In genomic region chrX:123450217-123450616, GRCh38 we compare ENCODE assay signal across 12 cellular contexts.
A peak's percentile ranks its signal among the peaks of the same experiment; 100 is the strongest.
DNase-seq lines count a peak whose midpoint lies in the region; ATAC-seq and TF ChIP-seq lines count a peak whose summit lies in the region.
"Had no signal": no experiment of that assay in that cellular context is flagged by ENCODE, and none has a peak within 500 bp of the region (broad histone marks: within the 10 kb centered on the region; RNA-seq: fewer than 3 reads in every experiment).

No MANE protein-coding gene starts in this region.

- no peak overlapping the region for H3K14ac ChIP-seq in neuronal stem cell (ENCODE audit: low read length)

- peaks cover 0 to 3% of the 10 kb centered on the region in 2 donors for H3K27me3 Mint-ChIP-seq in effector memory CD8-positive, alpha-beta T cell
- H3K27me3 Mint-ChIP-seq: CD4-positive, CD25-positive, alpha-beta regulatory T cell had no signal

- peak; percentile 1 for DNase-seq in NCI-H2107 treated with DMSO at 0.1 percent for 48 hours (lab: John Stamatoyannopoulos, UW; ENCODE audit: unreplicated experiment)
- no peak for DNase-seq in NCI-H2107 (lab: John Stamatoyannopoulos, UW)
- DNase-seq in cerebellar cortex (ENCODE audit: low spot score), result peak; percentile 6
- DNase-seq in neuronal stem cell (ENCODE audit: low spot score), result peak; percentile 0
- DNase-seq in LoVo (ENCODE audit: low spot score), result no peak
- DNase-seq in effector memory CD8-positive, alpha-beta T cell, result no peak
- no peak for DNase-seq in ecto neural progenitor cell (ENCODE audit: low spot score)
- DNase-seq: MV-4-11 had no signal

- H2BK5ac ChIP-seq in neuronal stem cell (ENCODE audit: low read length), result no peak overlapping the region

- H3K36me3 Mint-ChIP-seq in effector memory CD8-positive, alpha-beta T cell (ENCODE audit: insufficient read depth), result no peaks in the 10 kb centered on the region
- H3K36me3 Mint-ChIP-seq: CD4-positive, CD25-positive, alpha-beta regulatory T cell had no signal

- no peak overlapping the region for H3K27ac ChIP-seq in neuronal stem cell (replicated peaks; ENCODE audit: low read length)
- H3K27ac ChIP-seq: epithelial cell of prostate, thoracic aorta had no signal

- H3K27me3 ChIP-seq in neuronal stem cell (ENCODE audit: control insufficient read depth in 3 of 3, insufficient read depth in 3 of 3, low read depth in 1 of 3, low read length in 3 of 3), result no peaks in the 10 kb centered on the region

- H2BK120ac ChIP-seq in neuronal stem cell (ENCODE audit: low read depth, low read length), result no peak overlapping the region

- no peak overlapping the region for H3K23ac ChIP-seq in neuronal stem cell (ENCODE audit: low read depth, low read length, poor library complexity)

- H3K4ac ChIP-seq in neuronal stem cell (ENCODE audit: low read length), result no peak overlapping the region

- TF ChIP-seq EP300 in Ishikawa (IDR thresholded peaks at IDR 0.05; ENCODE audit: borderline replicate concordance), result no peak

- TF ChIP-seq RAD21 in Ishikawa (IDR thresholded peaks at IDR 0.05; ENCODE audit: low read depth), result peak; percentile 61

- H2BK15ac ChIP-seq in neuronal stem cell (ENCODE audit: low read length), result no peak overlapping the region

- H3K9ac ChIP-seq in neuronal stem cell (ENCODE audit: low read depth, low read length, poor library complexity), result no peak overlapping the region

- no peak overlapping the region for H2AK5ac ChIP-seq in neuronal stem cell (ENCODE audit: low read depth, low read length)

- H3K27ac Mint-ChIP-seq in effector memory CD8-positive, alpha-beta T cell, result no peak overlapping the region
- H3K27ac Mint-ChIP-seq: CD4-positive, CD25-positive, alpha-beta regulatory T cell had no signal

- H2AFZ ChIP-seq in neuronal stem cell (ENCODE audit: low read length), result no peak overlapping the region

- H3K4me1 Mint-ChIP-seq in effector memory CD8-positive, alpha-beta T cell (ENCODE audit: low read depth in 2 of 2), result no peaks in the 10 kb centered on the region
- H3K4me1 Mint-ChIP-seq: CD4-positive, CD25-positive, alpha-beta regulatory T cell had no signal

- ATAC-seq in effector memory CD8-positive, alpha-beta T cell (replicated peaks), result no peak

- no peak overlapping the region for H3K18ac ChIP-seq in neuronal stem cell (ENCODE audit: low read length)

- WGBS in neuronal stem cell (ENCODE audit: extremely low coverage in 2 of 2, insufficient read length in 2 of 2, insufficient replicate concordance in 1 of 2), 2 donors, result no CpG with 5 or more reads among the region's 3 CpGs

- H2BK12ac ChIP-seq in neuronal stem cell (ENCODE audit: low read length), result no peak overlapping the region

- no peaks in the 10 kb centered on the region for H3K9me3 ChIP-seq in neuronal stem cell (replicated peaks in 1 of 2; ENCODE audit: control insufficient read depth in 2 of 2, insufficient read depth in 1 of 2, low read depth in 1 of 2, low read length in 2 of 2)
- H3K9me3 ChIP-seq: thoracic aorta had no signal

- no peaks in the 10 kb centered on the region for H3K4me1 ChIP-seq in neuronal stem cell (ENCODE audit: control insufficient read depth in 2 of 2, insufficient read depth in 1 of 2, low read depth in 1 of 2, low read length in 2 of 2)

- no peaks in the 10 kb centered on the region for H3K79me1 ChIP-seq in neuronal stem cell (ENCODE audit: low read depth, low read length)

- no peak overlapping the region for H3K4me3 ChIP-seq in neuronal stem cell (ENCODE audit: low read length in 2 of 2)
- H3K4me3 ChIP-seq: thoracic aorta had no signal

- no peaks in the 10 kb centered on the region for H3K36me3 ChIP-seq in neuronal stem cell (replicated peaks in 1 of 2; ENCODE audit: control insufficient read depth in 2 of 2, insufficient read depth in 2 of 2, low read length in 2 of 2)
- H3K36me3 ChIP-seq: thoracic aorta had no signal

- H3K4me2 ChIP-seq in neuronal stem cell (ENCODE audit: insufficient read depth, low read length, poor library complexity, severe bottlenecking), result no peak overlapping the region

- H4K91ac ChIP-seq in neuronal stem cell (ENCODE audit: low read depth, low read length, poor library complexity), result no peak overlapping the region

- no peaks in the 10 kb centered on the region for H3K9me3 Mint-ChIP-seq in effector memory CD8-positive, alpha-beta T cell
- H3K9me3 Mint-ChIP-seq: CD4-positive, CD25-positive, alpha-beta regulatory T cell had no signal

- H3K4me3 Mint-ChIP-seq in effector memory CD8-positive, alpha-beta T cell, result no peak overlapping the region
- H3K4me3 Mint-ChIP-seq: CD4-positive, CD25-positive, alpha-beta regulatory T cell had no signal

- no peak overlapping the region for H4K8ac ChIP-seq in neuronal stem cell (ENCODE audit: low read depth, low read length)

TF ChIP-seq in Ishikawa, 13 proteins besides CTCF, POLR2A, EP300 and RAD21:
- no peak for TF ChIP-seq NFIC (IDR thresholded peaks at IDR 0.05)
- TF ChIP-seq, protein P1, sequence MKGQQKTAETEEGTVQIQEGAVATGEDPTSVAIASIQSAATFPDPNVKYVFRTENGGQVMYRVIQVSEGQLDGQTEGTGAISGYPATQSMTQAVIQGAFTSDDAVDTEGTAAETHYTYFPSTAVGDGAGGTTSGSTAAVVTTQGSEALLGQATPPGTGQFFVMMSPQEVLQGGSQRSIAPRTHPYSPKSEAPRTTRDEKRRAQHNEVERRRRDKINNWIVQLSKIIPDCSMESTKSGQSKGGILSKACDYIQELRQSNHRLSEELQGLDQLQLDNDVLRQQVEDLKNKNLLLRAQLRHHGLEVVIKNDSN (IDR thresholded peaks at IDR 0.05), result no peak
- TF ChIP-seq MAX (IDR thresholded peaks at IDR 0.05), result no peak
- TF ChIP-seq CEBPB (IDR thresholded peaks at IDR 0.05), result no peak
- TF ChIP-seq CREB1 (IDR thresholded peaks at IDR 0.05; ENCODE audit: low read depth), result no peak
- TF ChIP-seq TCF12 (IDR thresholded peaks at IDR 0.05; ENCODE audit: low read depth), result no peak
- TF ChIP-seq YY1 (IDR thresholded peaks at IDR 0.05; ENCODE audit: low read depth), result no peak
- no peak for TF ChIP-seq ZBTB7A (IDR thresholded peaks at IDR 0.05; ENCODE audit: low read depth)
- TF ChIP-seq FOXM1 (IDR thresholded peaks at IDR 0.05; ENCODE audit: borderline replicate concordance, low read depth), result no peak
- no peak for TF ChIP-seq TAF1 (IDR thresholded peaks at IDR 0.05; ENCODE audit: low read depth)
TF ChIP-seq in Ishikawa: peak in this region for 0.

Comparison
In these comparisons a context has a peak if more than half of its experiments do, and no peak if none do; other contexts are left out.
1. DNase-seq: peak in NCI-H2107 treated with DMSO at 0.1 percent for 48 hours (single experiment), cerebellar cortex (single experiment) and neuronal stem cell (single experiment); none in NCI-H2107 (single experiment), LoVo (single experiment), effector memory CD8-positive, alpha-beta T cell (0 of 3) and ecto neural progenitor cell (single experiment).